ENCODE assay signal across 1 cellular context in the genomic region with DNA sequence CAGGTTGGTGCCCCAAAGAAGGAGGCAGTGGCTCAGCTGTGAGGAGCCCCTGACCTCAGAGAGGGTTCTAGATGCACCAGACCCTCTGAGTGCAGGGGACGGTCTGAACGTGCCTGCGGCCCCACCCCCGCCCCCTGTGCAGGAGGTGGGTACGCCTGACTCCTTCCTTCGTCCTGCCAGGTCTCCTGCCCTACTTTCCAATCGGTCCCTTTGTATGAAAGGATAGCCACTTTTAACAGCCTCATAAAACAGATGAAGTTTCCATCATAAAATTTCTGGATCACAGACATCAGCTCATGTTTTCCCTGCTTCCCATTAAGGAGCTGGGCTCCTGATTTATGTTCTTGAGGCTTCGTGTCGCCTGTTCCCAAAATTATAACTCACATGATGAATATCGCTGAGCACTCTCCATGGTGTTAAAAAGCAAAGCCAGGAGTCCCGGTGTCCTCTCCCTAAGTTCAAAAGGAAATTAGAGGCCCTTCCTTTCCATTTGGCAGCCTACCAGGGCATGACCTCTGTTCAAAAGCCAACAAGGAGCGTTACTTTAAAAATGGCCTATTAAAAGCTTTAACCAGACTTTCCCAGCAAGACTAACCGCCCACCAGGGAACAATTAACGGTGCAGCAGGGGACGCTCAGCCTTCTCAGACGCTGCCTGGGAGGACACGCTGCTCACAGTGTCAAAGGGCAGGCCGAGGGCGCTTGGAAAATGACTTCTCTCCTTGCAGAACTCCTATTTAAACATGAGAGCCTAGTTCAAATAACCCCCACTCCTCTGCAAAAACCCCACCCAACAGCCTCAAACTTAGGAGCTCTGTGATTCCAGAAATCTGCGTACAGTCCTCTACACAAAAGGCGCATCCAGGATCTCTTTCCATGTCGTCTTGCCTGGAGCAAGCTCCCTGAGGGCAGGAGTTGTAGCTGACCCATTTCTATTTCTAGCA.
TF ChIP-seq lines count a peak whose summit lies in the region.

No MANE protein-coding gene starts in this region.

TF ChIP-seq in WTC11, 78 proteins besides CTCF, POLR2A, EP300 and RAD21 (continued from another document):
- TF ChIP-seq, protein P1, sequence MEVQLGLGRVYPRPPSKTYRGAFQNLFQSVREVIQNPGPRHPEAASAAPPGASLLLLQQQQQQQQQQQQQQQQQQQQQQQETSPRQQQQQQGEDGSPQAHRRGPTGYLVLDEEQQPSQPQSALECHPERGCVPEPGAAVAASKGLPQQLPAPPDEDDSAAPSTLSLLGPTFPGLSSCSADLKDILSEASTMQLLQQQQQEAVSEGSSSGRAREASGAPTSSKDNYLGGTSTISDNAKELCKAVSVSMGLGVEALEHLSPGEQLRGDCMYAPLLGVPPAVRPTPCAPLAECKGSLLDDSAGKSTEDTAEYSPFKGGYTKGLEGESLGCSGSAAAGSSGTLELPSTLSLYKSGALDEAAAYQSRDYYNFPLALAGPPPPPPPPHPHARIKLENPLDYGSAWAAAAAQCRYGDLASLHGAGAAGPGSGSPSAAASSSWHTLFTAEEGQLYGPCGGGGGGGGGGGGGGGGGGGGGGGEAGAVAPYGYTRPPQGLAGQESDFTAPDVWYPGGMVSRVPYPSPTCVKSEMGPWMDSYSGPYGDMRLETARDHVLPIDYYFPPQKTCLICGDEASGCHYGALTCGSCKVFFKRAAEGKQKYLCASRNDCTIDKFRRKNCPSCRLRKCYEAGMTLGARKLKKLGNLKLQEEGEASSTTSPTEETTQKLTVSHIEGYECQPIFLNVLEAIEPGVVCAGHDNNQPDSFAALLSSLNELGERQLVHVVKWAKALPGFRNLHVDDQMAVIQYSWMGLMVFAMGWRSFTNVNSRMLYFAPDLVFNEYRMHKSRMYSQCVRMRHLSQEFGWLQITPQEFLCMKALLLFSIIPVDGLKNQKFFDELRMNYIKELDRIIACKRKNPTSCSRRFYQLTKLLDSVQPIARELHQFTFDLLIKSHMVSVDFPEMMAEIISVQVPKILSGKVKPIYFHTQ (CRISPR knock-in tag; IDR thresholded peaks at IDR 0.05): no peak
- TF ChIP-seq JUN (CRISPR knock-in tag; IDR thresholded peaks at IDR 0.05): no peak
- no peak for TF ChIP-seq CREM (CRISPR knock-in tag; IDR thresholded peaks at IDR 0.05)
- TF ChIP-seq ZNF121 (CRISPR knock-in tag; IDR thresholded peaks at IDR 0.05): no peak
